In genomic region chr4:152778656-152779512, GRCh38 we compare ENCODE assay signal across 8 cellular contexts. TPM values are rescaled to one million over a fixed set of nuclear protein-coding genes. Genes with fewer than 3 reads are reported as not detected.
DNase-seq lines count a peak whose midpoint lies in the region; ATAC-seq and TF ChIP-seq lines count a peak whose summit lies in the region.

No MANE protein-coding gene starts in this region.

- H3K4me3 ChIP-seq in SJSA1, result peak overlapping the region; percentile 63
- peak overlapping the region; percentile 84 for H3K4me3 ChIP-seq in astrocyte of the cerebellum (ENCODE audit: low read depth, low read length)
- H3K4me3 ChIP-seq in iPS DF 6.9 (ENCODE audit: low read length), result peak overlapping the region; percentile 95

- WGBS in iPS DF 6.9 (ENCODE audit: insufficient coverage, insufficient read length), result no CpG with 5 or more reads among the region's 30 CpGs

- H3K9ac ChIP-seq in ES-I3 (ENCODE audit: low read depth, low read length), result peak overlapping the region; percentile 77

- ATAC-seq in HG02938 (IDR thresholded peaks at IDR 0.05; ENCODE audit: unreplicated experiment) (peak; percentile 26), sciatic nerve (peak; percentile 38), GM21619 (IDR thresholded peaks at IDR 0.05; ENCODE audit: unreplicated experiment) (no peak)

- no peak for DNase-seq in SJSA1 (ENCODE audit: low read depth in 1 of 2, low spot score in 2 of 2)
- no peak for DNase-seq in astrocyte of the cerebellum (ENCODE audit: low read depth)
- no peak for DNase-seq in iPS DF 6.9 (ENCODE audit: low read depth, low spot score)
- DNase-seq in sciatic nerve (ENCODE audit: low spot score), result no peak
- no peak for DNase-seq in SKM-1 treated with dmso at 0.1 percent for 144 hours (lab: John Stamatoyannopoulos, UW; ENCODE audit: unreplicated experiment)

- H3K27me3 ChIP-seq in SJSA1 (replicated peaks) (no peaks in the 10 kb centered on the region), iPS DF 6.9 (ENCODE audit: control insufficient read depth, insufficient read depth, low read length) (no peaks in the 10 kb centered on the region)

- no peaks in the 10 kb centered on the region for H3K36me3 ChIP-seq in ES-I3 (ENCODE audit: insufficient read depth, low read length)
- H3K36me3 ChIP-seq in SJSA1, result no peaks in the 10 kb centered on the region; the same call in 1 of the 2 replicates
- no peaks in the 10 kb centered on the region for H3K36me3 ChIP-seq in iPS DF 6.9 (ENCODE audit: control insufficient read depth, insufficient read depth, low read length)

- H3K9me3 ChIP-seq in ES-I3 (ENCODE audit: control insufficient read depth, insufficient read depth, low read length) (no peaks in the 10 kb centered on the region), SJSA1 (replicated peaks) (no peaks in the 10 kb centered on the region), iPS DF 6.9 (ENCODE audit: control insufficient read depth, insufficient read depth, low read length) (no peaks in the 10 kb centered on the region)

- no peak overlapping the region for H3K27ac ChIP-seq in SJSA1
- no peak overlapping the region for H3K27ac ChIP-seq in iPS DF 6.9 (ENCODE audit: low read length)

- no peak for TF ChIP-seq CTCF in astrocyte of the cerebellum (IDR thresholded peaks at IDR 0.05; ENCODE audit: low read depth, low read length, missing control alignments)

- intact Hi-C loops in sciatic nerve (cut with DNase I), result no loop called here

- in situ Hi-C loops in astrocyte of the cerebellum (cut with HindIII; ENCODE audit: low sequenced_read_pairs), result no loop called here

- H3K4me1 ChIP-seq in ES-I3 (ENCODE audit: insufficient read depth, low read length) (no peaks in the 10 kb centered on the region; the same call in 1 of the 2 replicates), SJSA1 (replicated peaks) (peaks cover 20% of the 10 kb centered on the region), iPS DF 6.9 (ENCODE audit: control insufficient read depth, insufficient read depth, low read length) (no peaks in the 10 kb centered on the region)

RNA-seq across cellular contexts. Expression of gene TIGD4, which starts 0.6 kb away (rescaled TPM):
- 0.18 TPM in 1 of 2 replicates, not detected in the other for total RNA-seq in SJSA1 (2014; rRNA removed; shearing (Covaris generic))
- 1.6 TPM for total RNA-seq in sciatic nerve

RNA-seq across cellular contexts. Expression of gene ARFIP1, which starts 0.9 kb away (rescaled TPM):
- total RNA-seq in SJSA1 (2014; rRNA removed; shearing (Covaris generic)), result 38.1 and 46.4 TPM in 2 replicates
- total RNA-seq in sciatic nerve, result 47.5 TPM
